Comparison of ENCODE assay signal across 8 cellular contexts in genomic region chr15:45522931-45523331, GRCh38. TPM values are rescaled to one million over a fixed set of nuclear protein-coding genes. Genes with fewer than 3 reads are reported as not detected.
DNase-seq lines count a peak whose midpoint lies in the region; ATAC-seq and TF ChIP-seq lines count a peak whose summit lies in the region.

No MANE protein-coding gene starts in this region.

- H2BK5ac ChIP-seq in neuronal stem cell (ENCODE audit: low read length): no peak overlapping the region

- no peaks in the 10 kb centered on the region for H3K79me1 ChIP-seq in neuronal stem cell (ENCODE audit: low read depth, low read length)

- H3K4ac ChIP-seq in neuronal stem cell (ENCODE audit: low read length): no peak overlapping the region

- peak overlapping the region; percentile 83 for H3K18ac ChIP-seq in neuronal stem cell (ENCODE audit: low read length)

- H4K8ac ChIP-seq in neuronal stem cell (ENCODE audit: low read depth, low read length): no peak overlapping the region

- H3K36me3 ChIP-seq in cardiac muscle cell (no peaks in the 10 kb centered on the region), esophagus squamous epithelium (peaks cover 0 to 7% (median 0%) of the 10 kb centered on the region in 3 donors), neuronal stem cell (replicated peaks in 1 of 2; ENCODE audit: control insufficient read depth in 2 of 2, insufficient read depth in 2 of 2, low read length in 2 of 2) (no peaks in the 10 kb centered on the region)

- peak overlapping the region; percentile 30 for H4K91ac ChIP-seq in neuronal stem cell (ENCODE audit: low read depth, low read length, poor library complexity)

- H2BK12ac ChIP-seq in neuronal stem cell (ENCODE audit: low read length): no peak overlapping the region

- H3K4me1 ChIP-seq in cardiac muscle cell (ENCODE audit: low read depth) (peaks cover 4% of the 10 kb centered on the region), esophagus squamous epithelium (peaks cover 8 to 40% (median 13%) of the 10 kb centered on the region in 3 donors), neuronal stem cell (ENCODE audit: control insufficient read depth in 2 of 2, insufficient read depth in 1 of 2, low read depth in 1 of 2, low read length in 2 of 2) (peaks cover 6 to 7% of the 10 kb centered on the region in 2 donors)

- peak overlapping the region; percentile 43 for H3K23ac ChIP-seq in neuronal stem cell (ENCODE audit: low read depth, low read length, poor library complexity)

- H3K4me3 ChIP-seq in cardiac muscle cell: peak overlapping the region; percentile 73
- peak overlapping the region; percentile 78 to 91 (median 88) for H3K4me3 ChIP-seq in esophagus squamous epithelium
- H3K4me3 ChIP-seq in neuronal stem cell (ENCODE audit: low read length in 2 of 2): peak overlapping the region; percentile 56 to 91

- no peaks in the 10 kb centered on the region for H3K9me3 ChIP-seq in cardiac muscle cell (ENCODE audit: low read depth)
- no peaks in the 10 kb centered on the region for H3K9me3 ChIP-seq in esophagus squamous epithelium
- no peaks in the 10 kb centered on the region for H3K9me3 ChIP-seq in neuronal stem cell (replicated peaks in 1 of 2; ENCODE audit: control insufficient read depth in 2 of 2, insufficient read depth in 1 of 2, low read depth in 1 of 2, low read length in 2 of 2)

- no peak overlapping the region for H2BK15ac ChIP-seq in neuronal stem cell (ENCODE audit: low read length)

- no peak for ATAC-seq in left cardiac atrium
- ATAC-seq in GM21786 (IDR thresholded peaks at IDR 0.05; ENCODE audit: unreplicated experiment): no peak
- ATAC-seq in HG03442 (IDR thresholded peaks at IDR 0.05; ENCODE audit: unreplicated experiment): no peak

- no peak overlapping the region for H3K14ac ChIP-seq in neuronal stem cell (ENCODE audit: low read length)

- DNase-seq in cardiac muscle cell (ENCODE audit: low read depth in 1 of 2, low spot score in 1 of 2) (no peak), left cardiac atrium (no peak), SW 1271 (lab: John Stamatoyannopoulos, UW) (peak; percentile 23 to 52), esophagus squamous epithelium (lab: John Stamatoyannopoulos, UW) (no peak), neuronal stem cell (ENCODE audit: low spot score) (peak; percentile 41)
- no peak for DNase-seq in stimulated activated CD4-positive, alpha-beta T cell treated with anti-CD3 and anti-CD28 coated beads, Interleukin-4, amount 100 ng/mL, for 4 hours

- H2AFZ ChIP-seq in neuronal stem cell (ENCODE audit: low read length): peak overlapping the region; percentile 85

- H3K27ac ChIP-seq in cardiac muscle cell: peak overlapping the region; percentile 66
- H3K27ac ChIP-seq in esophagus squamous epithelium: peak overlapping the region; percentile 89 to 94 (median 90)
- no peak overlapping the region for H3K27ac ChIP-seq in neuronal stem cell (replicated peaks; ENCODE audit: low read length)

- WGBS in esophagus squamous epithelium, 2 donors: 0 to 1% methylated on average over 3 to 9 of the region's 18 CpGs
- no CpG with 5 or more reads among the region's 18 CpGs for WGBS in neuronal stem cell (ENCODE audit: extremely low coverage in 2 of 2, insufficient read length in 2 of 2, insufficient replicate concordance in 1 of 2), 2 donors

- intact Hi-C loops in left cardiac atrium (cut with DNase I) (loop anchor here in 1 of 2 donors (2.0 kb wide), 1 partner anchor 64 kb away; the partner anchor contains the start of gene BLOC1S6), esophagus squamous epithelium (cut with DNase I) (no loop called here)

- TF ChIP-seq CTCF in cardiac muscle cell (IDR thresholded peaks at IDR 0.05; ENCODE audit: low read depth, low read length): no peak
- TF ChIP-seq CTCF in esophagus squamous epithelium (IDR thresholded peaks at IDR 0.05): no peak

- peak overlapping the region; percentile 89 for H3K4me2 ChIP-seq in neuronal stem cell (ENCODE audit: insufficient read depth, low read length, poor library complexity, severe bottlenecking)

- no peak for TF ChIP-seq POLR2A in esophagus squamous epithelium (IDR thresholded peaks at IDR 0.05)

- H2BK120ac ChIP-seq in neuronal stem cell (ENCODE audit: low read depth, low read length): peak overlapping the region; percentile 18

- H3K9ac ChIP-seq in neuronal stem cell (ENCODE audit: low read depth, low read length, poor library complexity): peak overlapping the region; percentile 44

- H3K27me3 ChIP-seq in cardiac muscle cell: peaks cover 51% of the 10 kb centered on the region
- no peaks in the 10 kb centered on the region for H3K27me3 ChIP-seq in esophagus squamous epithelium
- H3K27me3 ChIP-seq in neuronal stem cell (ENCODE audit: control insufficient read depth in 3 of 3, insufficient read depth in 3 of 3, low read depth in 1 of 3, low read length in 3 of 3): peaks cover 2 to 43% (median 27%) of the 10 kb centered on the region in 3 experiments

- peak overlapping the region; percentile 13 for H2AK5ac ChIP-seq in neuronal stem cell (ENCODE audit: low read depth, low read length)

RNA-seq across cellular contexts. Expression of gene SLC30A4, which starts 0.4 kb away (rescaled TPM):
- total RNA-seq in cardiac muscle cell: 3.1 and 3.5 TPM in 2 replicates
- 1.4 and 2.3 TPM in 2 replicates for polyA plus RNA-seq in cardiac muscle cell
- total RNA-seq in left cardiac atrium: 1 to 10 TPM; 4.9 to 5.0 TPM
- 1 to 10 TPM; 6.3 to 8.8 (median 7.4) TPM for total RNA-seq in esophagus squamous epithelium
- polyA plus RNA-seq in neuronal stem cell (2013, experiment 1 of 2): 0.33 TPM
- polyA plus RNA-seq in neuronal stem cell (2013, experiment 2 of 2): 0.40 TPM

Comparison
In these comparisons a context has a peak if more than half of its experiments do, and no peak if none do; other contexts are left out.
1. DNase-seq: peak in SW 1271 (2 of 2) and neuronal stem cell (single experiment); none in cardiac muscle cell (0 of 2), left cardiac atrium (single experiment), esophagus squamous epithelium (single experiment) and stimulated activated CD4-positive, alpha-beta T cell treated with anti-CD3 and anti-CD28 coated beads, Interleukin-4, amount 100 ng/mL, for 4 hours (0 of 2).
2. Peak in every context shown above with its lines, with median percentiles within 50 percentile points of each other: H3K4me3 ChIP-seq.